ENCODE assay signal across 10 cellular contexts in the genomic region with DNA sequence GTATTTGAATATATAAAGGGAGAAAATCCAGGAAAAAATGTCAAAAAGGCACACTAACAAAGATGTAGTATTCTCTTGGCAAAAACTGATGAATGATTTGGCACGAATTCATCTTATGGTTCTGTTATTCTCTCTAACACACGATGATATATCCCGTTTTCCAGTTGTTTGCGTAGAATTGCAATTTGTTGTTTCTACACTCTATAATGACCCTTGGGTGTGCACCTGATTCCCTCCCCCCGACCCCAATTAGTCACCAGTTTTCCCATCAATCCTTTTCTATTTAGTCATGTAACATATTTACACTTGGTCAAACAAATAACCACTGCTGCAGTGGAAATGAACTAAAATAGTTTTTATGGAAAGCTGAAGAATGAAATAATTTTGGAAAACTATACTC. TPM values are rescaled to one million over a fixed set of nuclear protein-coding genes. Genes with fewer than 3 reads are reported as not detected.
DNase-seq lines count a peak whose midpoint lies in the region; ATAC-seq and TF ChIP-seq lines count a peak whose summit lies in the region.
"Had no signal": no experiment of that assay in that cellular context is flagged by ENCODE, and none has a peak within 500 bp of the region (broad histone marks: within the 10 kb centered on the region; RNA-seq: fewer than 3 reads in every experiment).

No MANE protein-coding gene starts in this region.

- TF ChIP-seq POLR2A in prostate gland (IDR thresholded peaks at IDR 0.05), result no peak

- H3K27me3 Mint-ChIP-seq in CD4-positive, alpha-beta memory T cell, result no peaks in the 10 kb centered on the region
- H3K27me3 Mint-ChIP-seq: central memory CD8-positive, alpha-beta T cell had no signal

- peak overlapping the region in 3 of 8 donors; percentile 8 to 43 (median 13) for H3K4me3 Mint-ChIP-seq in CD4-positive, alpha-beta memory T cell

- peak overlapping the region in 5 of 7 donors; percentile 21 to 99 (median 69) for H3K27ac Mint-ChIP-seq in CD4-positive, alpha-beta memory T cell

- no peak for ATAC-seq in HG03045 (IDR thresholded peaks at IDR 0.05; ENCODE audit: unreplicated experiment)
- ATAC-seq in esophagus mucosa, result no peak
- ATAC-seq in GM21723 (IDR thresholded peaks at IDR 0.05; ENCODE audit: unreplicated experiment), result no peak
- ATAC-seq: stimulated activated naive CD8-positive, alpha-beta T cell treated with anti-CD3 and anti-CD28 coated beads, Interleukin-15, Interleukin-2, amounts not matched to agents 100 U/mL and 50 U/mL, for 24 hours had no signal

- peaks cover 14 to 35% (median 24%) of the 10 kb centered on the region in 4 donors for H3K4me1 Mint-ChIP-seq in CD4-positive, alpha-beta memory T cell

- peaks cover 0 to 16% of the 10 kb centered on the region in 2 donors for H3K36me3 Mint-ChIP-seq in CD4-positive, alpha-beta memory T cell

- TF ChIP-seq CTCF in epithelial cell of proximal tubule (conservative IDR thresholded peaks at IDR 0.05; ENCODE audit: low read depth, low read length) (no peak), prostate gland (IDR thresholded peaks at IDR 0.05) (no peak)

- no peak overlapping the region for H3K4me3 ChIP-seq in CD4-positive, alpha-beta memory T cell (ENCODE audit: low read length in 2 of 2)
- H3K4me3 ChIP-seq in MG63 (peak overlapping the region; percentile 61; the same call in 1 of the 2 replicates), epithelial cell of proximal tubule (ENCODE audit: low read depth, low read length) (peak overlapping the region; percentile 29), prostate gland (no peak overlapping the region)

- H3K36me3 ChIP-seq in CD4-positive, alpha-beta memory T cell (ENCODE audit: insufficient read depth, low read length), result no peaks in the 10 kb centered on the region
- H3K36me3 ChIP-seq in MG63, result no peaks in the 10 kb centered on the region
- H3K36me3 ChIP-seq in prostate gland, result no peaks in the 10 kb centered on the region

- peaks cover 0 to 3% (median 0%) of the 10 kb centered on the region in 8 donors for H3K9me3 Mint-ChIP-seq in CD4-positive, alpha-beta memory T cell
- H3K9me3 Mint-ChIP-seq: central memory CD8-positive, alpha-beta T cell had no signal

- CTCF ChIA-PET in CD4-positive, alpha-beta memory T cell (lab: Charles Lee; ENCODE audit: partially characterized antibody), result interaction anchor here (0.8 to 1.0 kb wide), 2 partner anchors 10 to 89 kb away, joined by 3 read pairs; no protein-coding TSS in a partner anchor

- H3K27me3 ChIP-seq in CD4-positive, alpha-beta memory T cell (ENCODE audit: insufficient read depth, low read length), result no peaks in the 10 kb centered on the region
- H3K27me3 ChIP-seq in MG63 (no peaks in the 10 kb centered on the region), prostate gland (replicated peaks; ENCODE audit: insufficient read depth) (no peaks in the 10 kb centered on the region)

- no peak for DNase-seq in CD4-positive, alpha-beta memory T cell
- DNase-seq in MG63 (no peak), epithelial cell of proximal tubule (ENCODE audit: low read depth) (no peak), prostate gland (ENCODE audit: low spot score) (no peak), NCI-H2081 (lab: John Stamatoyannopoulos, UW) (no peak)
- DNase-seq: stimulated activated naive CD8-positive, alpha-beta T cell treated with anti-CD3 and anti-CD28 coated beads, Interleukin-15, Interleukin-2, amounts not matched to agents 100 U/mL and 50 U/mL, for 24 hours had no signal

- peaks cover 14% of the 10 kb centered on the region for H3K4me1 ChIP-seq in CD4-positive, alpha-beta memory T cell (ENCODE audit: insufficient read depth, low read length)
- no peaks in the 10 kb centered on the region for H3K4me1 ChIP-seq in prostate gland (replicated peaks)

- H3K9me3 ChIP-seq in CD4-positive, alpha-beta memory T cell (ENCODE audit: control insufficient read depth in 1 of 2, low read length in 2 of 2), result no peaks in the 10 kb centered on the region
- H3K9me3 ChIP-seq in MG63, result no peaks in the 10 kb centered on the region
- no peaks in the 10 kb centered on the region for H3K9me3 ChIP-seq in prostate gland

- H3K27ac ChIP-seq in CD4-positive, alpha-beta memory T cell (ENCODE audit: low read depth, low read length), result no peak overlapping the region
- H3K27ac ChIP-seq in prostate gland, result peak overlapping the region; percentile 97 to 100

- POLR2A ChIA-PET in CD4-positive, alpha-beta memory T cell (lab: Charles Lee; ENCODE audit: partially characterized antibody), result interaction anchor here (0.6 to 5.9 kb wide), 10 partner anchors 14 to 1461 kb away, joined by 3 to 93 read pairs (median 7); a partner anchor contains a TSS

- 27% methylated on average over 5 of the region's 5 CpGs for WGBS in prostate gland

- intact Hi-C loops in CD4-positive, alpha-beta memory T cell (cut with micrococcal nuclease), result loop anchor here (2.0 kb wide), 3 partner anchors 15 to 379 kb away; no protein-coding TSS in a partner anchor
- intact Hi-C loops in prostate gland (cut with DNase I), result loop anchor here (2.0 to 5.0 kb wide), 3 partner anchors 55 to 407 kb away; no protein-coding TSS in a partner anchor

RNA-seq across cellular contexts. Expression of a gene that starts 1.5 kb away (rescaled TPM):
- 100 to 1,000 TPM; 118 to 131 TPM for total RNA-seq in CD4-positive, alpha-beta memory T cell
- polyA plus RNA-seq in CD4-positive, alpha-beta memory T cell, result 10 to 100 TPM in 1 of 2 donors, 1 to 10 TPM in 1; 5.4 to 26.5 TPM
- total RNA-seq in MG63 (2014; rRNA removed; shearing (Covaris generic); ENCODE audit: low replicate concordance), result 9.2 and 9.9 TPM in 2 replicates
- total RNA-seq in epithelial cell of proximal tubule (17.3 and 18.5 TPM in 2 replicates), prostate gland (10 to 100 TPM; 65.1 to 99.4 TPM), esophagus mucosa (45.7 TPM)

Comparison
In these comparisons a context has a peak if more than half of its experiments do, and no peak if none do; other contexts are left out.
1. H3K4me3 ChIP-seq: peak in MG63 (single experiment) and epithelial cell of proximal tubule (single experiment); none in CD4-positive, alpha-beta memory T cell (0 of 2) and prostate gland (0 of 2).